13 cellular contexts compared by ENCODE assay signal in the genomic region with DNA sequence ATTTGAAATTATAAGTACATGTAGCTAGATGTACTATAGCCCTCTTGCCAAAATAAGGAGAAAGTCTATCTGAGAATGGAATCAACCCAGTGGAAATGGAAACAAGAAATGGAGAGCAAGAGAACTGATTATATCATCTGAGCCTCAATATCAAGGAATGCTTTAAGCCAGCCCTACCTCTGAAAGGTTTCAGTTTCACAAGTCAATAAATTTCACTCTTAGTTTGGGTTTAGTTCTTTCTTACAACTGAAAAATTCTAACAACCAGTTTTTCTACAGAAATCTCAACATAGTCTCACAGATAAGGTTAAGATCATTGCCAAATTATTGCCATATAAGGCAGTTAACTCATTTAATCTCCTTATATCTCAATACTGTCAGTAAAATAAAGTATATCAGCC.
"Had no signal": no experiment of that assay in that cellular context is flagged by ENCODE, and none has a peak within 500 bp of the region (broad histone marks: within the 10 kb centered on the region; RNA-seq: fewer than 3 reads in every experiment).

No MANE protein-coding gene starts in this region.

- ATAC-seq: activated CD8-positive, alpha-beta T cell treated with anti-CD3 and anti-CD28 coated beads for 36 hours; gastrocnemius medialis; heart left ventricle; lower lobe of right lung; right lobe of liver had no signal

- FAIRE-seq: astrocyte, bronchial epithelial cell had no signal

- DNase-seq: activated CD8-positive, alpha-beta memory T cell treated with anti-CD3 and anti-CD28 coated beads, Interleukin-2, amount 50 U/mL, for 48 hours; activated CD8-positive, alpha-beta T cell treated with anti-CD3 and anti-CD28 coated beads for 36 hours; activated naive CD4-positive, alpha-beta T cell; erythroblast; gastrocnemius medialis; heart left ventricle; immature natural killer cell; lower lobe of right lung; right lobe of liver; spleen; trophoblast cell had no signal
